Comparison of ENCODE assay signal across 14 cellular contexts in genomic region chr2:20615466-20616241, GRCh38. TPM values are rescaled to one million over a fixed set of nuclear protein-coding genes. Genes with fewer than 3 reads are reported as not detected.
DNase-seq lines count a peak whose midpoint lies in the region; TF ChIP-seq lines count a peak whose summit lies in the region.
"Had no signal": no experiment of that assay in that cellular context is flagged by ENCODE, and none has a peak within 500 bp of the region (broad histone marks: within the 10 kb centered on the region; RNA-seq: fewer than 3 reads in every experiment).

No MANE protein-coding gene starts in this region.

- peak overlapping the region; percentile 46 for H2AFZ ChIP-seq in trophoblast cell (ENCODE audit: insufficient read depth, low read length, poor library complexity)

- peak overlapping the region; percentile 26 for H2AK5ac ChIP-seq in trophoblast cell (ENCODE audit: low read length)

- no peak overlapping the region for H3K4me3 ChIP-seq in right atrium auricular region
- no peak overlapping the region for H3K4me3 ChIP-seq in trophoblast cell (ENCODE audit: low read depth, low read length)
- H3K4me3 ChIP-seq in uterus: no peak overlapping the region

- H4K8ac ChIP-seq in trophoblast cell (ENCODE audit: low read depth, low read length): no peak overlapping the region

- peak overlapping the region; percentile 11 for H2BK5ac ChIP-seq in trophoblast cell (ENCODE audit: low read depth, low read length, poor library complexity)

- WGBS in trophoblast cell (ENCODE audit: extremely low coverage, insufficient coverage, insufficient read length): no CpG with 5 or more reads among the region's 9 CpGs

- peak overlapping the region; percentile 31 for H2BK120ac ChIP-seq in trophoblast cell (ENCODE audit: insufficient read depth, low read length, poor library complexity)

- H3K18ac ChIP-seq in trophoblast cell (ENCODE audit: low read length): no peak overlapping the region

- peak overlapping the region; percentile 19 for H2BK12ac ChIP-seq in trophoblast cell (ENCODE audit: low read length)

- H3K79me2 ChIP-seq in trophoblast cell (ENCODE audit: control insufficient read depth, insufficient read depth, low read length, poor library complexity): peaks cover 2% of the 10 kb centered on the region

- peak overlapping the region; percentile 3 for H3K14ac ChIP-seq in trophoblast cell (ENCODE audit: low read length)

- peak overlapping the region; percentile 31 for H4K91ac ChIP-seq in trophoblast cell (ENCODE audit: low read depth, low read length)

- peak; percentile 15 for DNase-seq in activated naive CD4-positive, alpha-beta T cell treated with anti-CD3 and anti-CD28 coated beads, Interleukin-2, amount 10 ng/mL, durations not matched to agents 7 days and 5 days
- DNase-seq in activated naive CD4-positive, alpha-beta T cell (lab: John Stamatoyannopoulos, UW): no peak
- no peak for DNase-seq in right atrium auricular region (ENCODE audit: low spot score)
- peak; percentile 44 to 56 for DNase-seq in trophoblast cell
- DNase-seq in uterus: peak; percentile 50 to 53
- DNase-seq in NAMALWA (ENCODE audit: low spot score): no peak
- no peak for DNase-seq in SHP77 (lab: John Stamatoyannopoulos, UW)
- no peak for DNase-seq in DMS79 treated with DMSO at 0.1 percent for 48 hours (lab: John Stamatoyannopoulos, UW)
- DNase-seq: activated CD4-positive, alpha-beta T cell treated with anti-CD3 and anti-CD28 coated beads, Interleukin-2, amount 50 U/mL, for 48 hours; effector CD4-positive, alpha-beta T cell; NCI-H187 had no signal

- H3K9ac ChIP-seq in trophoblast cell (ENCODE audit: low read length): no peak overlapping the region

- H3K4me1 ChIP-seq in right atrium auricular region (peaks cover 0 to 100% of the 10 kb centered on the region in 2 donors), trophoblast cell (ENCODE audit: control insufficient read depth in 1 of 2, insufficient read depth in 2 of 2, low read length in 2 of 2) (peaks cover 28 to 43% of the 10 kb centered on the region in 2 experiments), uterus (peaks cover 25 to 47% of the 10 kb centered on the region in 2 donors)

- no peak overlapping the region for H4K12ac ChIP-seq in trophoblast cell (ENCODE audit: low read depth, low read length)

- no peaks in the 10 kb centered on the region for H3K36me3 Mint-ChIP-seq in activated naive CD4-positive, alpha-beta T cell treated with anti-CD3 and anti-CD28 coated beads, Interleukin-2, amount 10 ng/mL, durations not matched to agents 7 days and 5 days

- no peaks in the 10 kb centered on the region for H3K9me3 Mint-ChIP-seq in activated naive CD4-positive, alpha-beta T cell treated with anti-CD3 and anti-CD28 coated beads, Interleukin-2, amount 10 ng/mL, durations not matched to agents 7 days and 5 days
- H3K9me3 Mint-ChIP-seq: stimulated activated memory B cell treated with anti-CD40 and anti-IgM and Interleukin-4, amounts not matched to agents 10 μg/mL and 1 μg/mL and 100 μg/mL, for 72 hours had no signal

- H3K79me1 ChIP-seq in trophoblast cell (ENCODE audit: low read length): peaks cover 25% of the 10 kb centered on the region

- CTCF ChIA-PET in activated naive CD4-positive, alpha-beta T cell treated with anti-CD3 and anti-CD28 coated beads, Interleukin-2, amount 10 ng/mL, durations not matched to agents 7 days and 5 days (lab: Charles Lee): interaction anchor here (1.2 kb wide), 1 partner anchor 27 kb away, joined by 3 read pairs; no protein-coding TSS in a partner anchor

- H3K27me3 ChIP-seq in right atrium auricular region (no peaks in the 10 kb centered on the region), trophoblast cell (ENCODE audit: insufficient read depth, low read length) (no peaks in the 10 kb centered on the region), uterus (no peaks in the 10 kb centered on the region)

- H3K4me2 ChIP-seq in trophoblast cell (ENCODE audit: low read length): no peak overlapping the region

- no peak overlapping the region for H3K4me3 Mint-ChIP-seq in activated naive CD4-positive, alpha-beta T cell treated with anti-CD3 and anti-CD28 coated beads, Interleukin-2, amount 10 ng/mL, durations not matched to agents 7 days and 5 days
- H3K4me3 Mint-ChIP-seq: activated naive CD8-positive, alpha-beta T cell; stimulated activated memory B cell treated with anti-CD40 and anti-IgM and Interleukin-4, amounts not matched to agents 10 μg/mL and 1 μg/mL and 100 μg/mL, for 72 hours had no signal

- no peak overlapping the region for H3K4ac ChIP-seq in trophoblast cell (ENCODE audit: low read depth, low read length)

- no peak for TF ChIP-seq POLR2A in uterus (IDR thresholded peaks at IDR 0.05)

- H3K9me3 ChIP-seq in right atrium auricular region (no peaks in the 10 kb centered on the region), trophoblast cell (ENCODE audit: insufficient read depth, low read depth, low read length) (no peaks in the 10 kb centered on the region), uterus (no peaks in the 10 kb centered on the region)

- H3K23ac ChIP-seq in trophoblast cell (ENCODE audit: low read length): no peak overlapping the region

- H3K27ac ChIP-seq in right atrium auricular region: peak overlapping the region; percentile 96 to 97
- H3K27ac ChIP-seq in trophoblast cell (ENCODE audit: low read depth, low read length): no peak overlapping the region
- peak overlapping the region; percentile 95 for H3K27ac ChIP-seq in uterus

- no peaks in the 10 kb centered on the region for H3K27me3 Mint-ChIP-seq in activated naive CD4-positive, alpha-beta T cell treated with anti-CD3 and anti-CD28 coated beads, Interleukin-2, amount 10 ng/mL, durations not matched to agents 7 days and 5 days
- H3K27me3 Mint-ChIP-seq: activated naive CD8-positive, alpha-beta T cell; stimulated activated memory B cell treated with anti-CD40 and anti-IgM and Interleukin-4, amounts not matched to agents 10 μg/mL and 1 μg/mL and 100 μg/mL, for 72 hours had no signal

- H3K27ac Mint-ChIP-seq in activated naive CD4-positive, alpha-beta T cell treated with anti-CD3 and anti-CD28 coated beads, Interleukin-2, amount 10 ng/mL, durations not matched to agents 7 days and 5 days: no peak overlapping the region
- H3K27ac Mint-ChIP-seq: activated naive CD8-positive, alpha-beta T cell; stimulated activated memory B cell treated with anti-CD40 and anti-IgM and Interleukin-4, amounts not matched to agents 10 μg/mL and 1 μg/mL and 100 μg/mL, for 72 hours had no signal

- intact Hi-C loops in uterus (cut with DNase I; ENCODE audit: low total_unique reads): no loop called here

- H3K36me3 ChIP-seq in right atrium auricular region: peaks cover 9% of the 10 kb centered on the region
- H3K36me3 ChIP-seq in trophoblast cell (ENCODE audit: control insufficient read depth in 1 of 2, insufficient read depth in 2 of 2, low read length in 2 of 2): peaks cover 4 to 7% of the 10 kb centered on the region in 2 experiments
- no peaks in the 10 kb centered on the region for H3K36me3 ChIP-seq in uterus

- TF ChIP-seq CTCF in right atrium auricular region (IDR thresholded peaks at IDR 0.05): no peak
- no peak for TF ChIP-seq CTCF in uterus (IDR thresholded peaks at IDR 0.05)

- no peaks in the 10 kb centered on the region for H3K4me1 Mint-ChIP-seq in activated naive CD4-positive, alpha-beta T cell treated with anti-CD3 and anti-CD28 coated beads, Interleukin-2, amount 10 ng/mL, durations not matched to agents 7 days and 5 days
- H3K4me1 Mint-ChIP-seq: stimulated activated memory B cell treated with anti-CD40 and anti-IgM and Interleukin-4, amounts not matched to agents 10 μg/mL and 1 μg/mL and 100 μg/mL, for 72 hours had no signal

RNA-seq across cellular contexts. Expression of gene HS1BP3, which starts 35.2 kb away (rescaled TPM):
- total RNA-seq in right atrium auricular region (10 to 100 TPM; 19.5 to 26.0 TPM), uterus (10 to 100 TPM in 3 of 4 donors, 1 to 10 TPM in 1; 7.1 to 41.8 (median 28.4) TPM)
- polyA plus RNA-seq in trophoblast cell (2013): 17.5 and 18.2 TPM in 2 replicates

RNA-seq across cellular contexts. Expression of gene GDF7, which starts 51.3 kb away (rescaled TPM):
- total RNA-seq in right atrium auricular region (1 to 10 TPM; 1.1 to 1.7 TPM), uterus (10 to 100 TPM in 1 of 4 donors, 1 to 10 TPM in 3; 1.5 to 45.6 (median 5.4) TPM)
- 0.14 and 0.17 TPM in 2 replicates for polyA plus RNA-seq in trophoblast cell (2013)
- total RNA-seq: T-helper 1 cell treated with Interleukin-12 subunit alpha and Interleukin-12 subunit beta and Interleukin-4 antibody, amounts not matched to agents 30 ng/mL and 1 ng/mL, for 36 hours had no signal

Comparison
In these comparisons a context has a peak if more than half of its experiments do, and no peak if none do; other contexts are left out.
1. DNase-seq: peak in activated naive CD4-positive, alpha-beta T cell treated with anti-CD3 and anti-CD28 coated beads, Interleukin-2, amount 10 ng/mL, durations not matched to agents 7 days and 5 days (single experiment), trophoblast cell (2 of 2) and uterus (2 of 2); none in activated naive CD4-positive, alpha-beta T cell (0 of 4), right atrium auricular region (single experiment), NAMALWA (single experiment), SHP77 (0 of 2) and DMS79 treated with DMSO at 0.1 percent for 48 hours (single experiment).